10 cellular contexts compared by ENCODE assay signal in genomic region chr14:100140452-100141132, GRCh38. TPM values are rescaled to one million over a fixed set of nuclear protein-coding genes. Genes with fewer than 3 reads are reported as not detected.
DNase-seq lines count a peak whose midpoint lies in the region; ATAC-seq and TF ChIP-seq lines count a peak whose summit lies in the region.
"Had no signal": no experiment of that assay in that cellular context is flagged by ENCODE, and none has a peak within 500 bp of the region (broad histone marks: within the 10 kb centered on the region; RNA-seq: fewer than 3 reads in every experiment).

No MANE protein-coding gene starts in this region.

- no peaks in the 10 kb centered on the region for H3K9me3 ChIP-seq in vagina

- H3K4me3 Mint-ChIP-seq in activated T-cell treated with anti-CD3 and anti-CD28 coated beads, Interleukin-2, amount 50 U/mL, for 72 hours: no peak overlapping the region
- H3K4me3 Mint-ChIP-seq in activated CD4-positive, alpha-beta memory T cell treated with anti-CD3 and anti-CD28 coated beads for 36 hours: no peak overlapping the region
- H3K4me3 Mint-ChIP-seq in stimulated activated effector memory CD8-positive, alpha-beta T cell treated with anti-CD3 and anti-CD28 coated beads, Interleukin-12 subunit alpha, Interleukin-12 subunit beta, amount 100 ng/mL, for 72 hours: no peak overlapping the region

- no peak overlapping the region for H3K4me3 ChIP-seq in vagina

- TF ChIP-seq POLR2A in vagina (IDR thresholded peaks at IDR 0.05): no peak

- H3K4me1 Mint-ChIP-seq in activated T-cell treated with anti-CD3 and anti-CD28 coated beads, Interleukin-2, amount 50 U/mL, for 72 hours (ENCODE audit: low read depth): peaks cover 4% of the 10 kb centered on the region
- H3K4me1 Mint-ChIP-seq in activated CD4-positive, alpha-beta memory T cell treated with anti-CD3 and anti-CD28 coated beads for 36 hours (ENCODE audit: low read depth): no peaks in the 10 kb centered on the region
- peaks cover 7% of the 10 kb centered on the region for H3K4me1 Mint-ChIP-seq in stimulated activated effector memory CD8-positive, alpha-beta T cell treated with anti-CD3 and anti-CD28 coated beads, Interleukin-12 subunit alpha, Interleukin-12 subunit beta, amount 100 ng/mL, for 72 hours

- no peaks in the 10 kb centered on the region for H3K27me3 ChIP-seq in vagina

- H3K27me3 Mint-ChIP-seq in activated T-cell treated with anti-CD3 and anti-CD28 coated beads, Interleukin-2, amount 50 U/mL, for 72 hours (ENCODE audit: low read depth): no peaks in the 10 kb centered on the region
- H3K27me3 Mint-ChIP-seq in activated CD4-positive, alpha-beta memory T cell treated with anti-CD3 and anti-CD28 coated beads for 36 hours: no peaks in the 10 kb centered on the region

- intact Hi-C loops in activated CD4-positive, alpha-beta memory T cell treated with anti-CD3 and anti-CD28 coated beads for 36 hours (cut with micrococcal nuclease): no loop called here
- intact Hi-C loops in vagina (cut with DNase I): no loop called here

- CTCF ChIA-PET in activated CD4-positive, alpha-beta memory T cell treated with anti-CD3 and anti-CD28 coated beads for 36 hours (lab: Charles Lee): interaction anchor here (1.0 to 2.6 kb wide), 2 partner anchors 14 to 52 kb away, joined by 3 to 7 read pairs; no protein-coding TSS in a partner anchor

- POLR2A ChIA-PET in activated CD4-positive, alpha-beta memory T cell treated with anti-CD3 and anti-CD28 coated beads for 36 hours (lab: Charles Lee): interaction anchor here (0.6 kb wide), 1 partner anchor 135 kb away, joined by 3 read pairs; no protein-coding TSS in a partner anchor

- H3K36me3 ChIP-seq in vagina: peaks cover 0 to 7% of the 10 kb centered on the region in 2 donors

- ATAC-seq in activated T-cell treated with anti-CD3 and anti-CD28 coated beads, Interleukin-2, amount 50 U/mL, for 72 hours (replicated peaks in 1 of 2): no peak
- no peak for ATAC-seq in stimulated activated effector memory CD8-positive, alpha-beta T cell treated with anti-CD3 and anti-CD28 coated beads, Interleukin-12 subunit alpha, Interleukin-12 subunit beta, amount 100 ng/mL, for 72 hours
- no peak for ATAC-seq in left lobe of liver

- peak overlapping the region; percentile 37 for H3K27ac Mint-ChIP-seq in activated T-cell treated with anti-CD3 and anti-CD28 coated beads, Interleukin-2, amount 50 U/mL, for 72 hours
- peak overlapping the region; percentile 15 for H3K27ac Mint-ChIP-seq in activated CD4-positive, alpha-beta memory T cell treated with anti-CD3 and anti-CD28 coated beads for 36 hours
- H3K27ac Mint-ChIP-seq in stimulated activated effector memory CD8-positive, alpha-beta T cell treated with anti-CD3 and anti-CD28 coated beads, Interleukin-12 subunit alpha, Interleukin-12 subunit beta, amount 100 ng/mL, for 72 hours: peak overlapping the region; percentile 79

- TF ChIP-seq CTCF in vagina (IDR thresholded peaks at IDR 0.05): no peak

- no peaks in the 10 kb centered on the region for H3K9me3 Mint-ChIP-seq in activated T-cell treated with anti-CD3 and anti-CD28 coated beads, Interleukin-2, amount 50 U/mL, for 72 hours
- H3K9me3 Mint-ChIP-seq in activated CD4-positive, alpha-beta memory T cell treated with anti-CD3 and anti-CD28 coated beads for 36 hours: no peaks in the 10 kb centered on the region
- H3K9me3 Mint-ChIP-seq in stimulated activated effector memory CD8-positive, alpha-beta T cell treated with anti-CD3 and anti-CD28 coated beads, Interleukin-12 subunit alpha, Interleukin-12 subunit beta, amount 100 ng/mL, for 72 hours: no peaks in the 10 kb centered on the region

- peaks cover 9% of the 10 kb centered on the region for H3K4me1 ChIP-seq in vagina

- DNase-seq in activated T-cell treated with anti-CD3 and anti-CD28 coated beads, Interleukin-2, amount 50 U/mL, for 72 hours: no peak
- DNase-seq in activated T-cell treated with anti-CD3 and anti-CD28 coated beads, Interleukin-2, amount 50 U/mL, for 1 hour: no peak
- no peak for DNase-seq in activated CD4-positive, alpha-beta memory T cell treated with anti-CD3 and anti-CD28 coated beads for 36 hours
- DNase-seq in iPS DF 19.7 (ENCODE audit: low read depth, low spot score) (peak; percentile 57), left lobe of liver (ENCODE audit: low spot score) (no peak), RKO (ENCODE audit: low spot score) (no peak), vagina (ENCODE audit: extremely low spot score in 2 of 2) (no peak)
- DNase-seq in stimulated activated effector memory CD8-positive, alpha-beta T cell treated with anti-CD3 and anti-CD28 coated beads, Interleukin-12 subunit alpha, Interleukin-12 subunit beta, amount 100 ng/mL, for 72 hours (ENCODE audit: low spot score in 2 of 2): no peak
- DNase-seq: AML-193, cerebellar nuclear complex had no signal

- no peak overlapping the region for H3K27ac ChIP-seq in vagina

- H3K36me3 Mint-ChIP-seq in activated T-cell treated with anti-CD3 and anti-CD28 coated beads, Interleukin-2, amount 50 U/mL, for 72 hours (ENCODE audit: insufficient read depth in 2 of 2): peaks cover 0 to 4% of the 10 kb centered on the region in 2 donors
- H3K36me3 Mint-ChIP-seq in activated CD4-positive, alpha-beta memory T cell treated with anti-CD3 and anti-CD28 coated beads for 36 hours: peaks cover 25% of the 10 kb centered on the region
- H3K36me3 Mint-ChIP-seq in stimulated activated effector memory CD8-positive, alpha-beta T cell treated with anti-CD3 and anti-CD28 coated beads, Interleukin-12 subunit alpha, Interleukin-12 subunit beta, amount 100 ng/mL, for 72 hours: peaks cover 96% of the 10 kb centered on the region

RNA-seq across cellular contexts. Expression of gene DEGS2, which starts 18.9 kb away (rescaled TPM):
- 1 to 10 TPM; 1.8 to 4.2 TPM for total RNA-seq in activated T-cell treated with anti-CD3 and anti-CD28 coated beads, Interleukin-2, amount 50 U/mL, for 72 hours
- 1 to 10 TPM; 1.1 to 1.3 TPM for total RNA-seq in activated CD4-positive, alpha-beta memory T cell treated with anti-CD3 and anti-CD28 coated beads for 36 hours
- total RNA-seq in left lobe of liver (0.93 TPM), vagina (19.9 TPM)

Comparison
In these comparisons a context has a peak if more than half of its experiments do, and no peak if none do; other contexts are left out.
1. H3K27ac Mint-ChIP-seq: peak in every context shown above with its lines; median percentile 79 in stimulated activated effector memory CD8-positive, alpha-beta T cell treated with anti-CD3 and anti-CD28 coated beads, Interleukin-12 subunit alpha, Interleukin-12 subunit beta, amount 100 ng/mL, for 72 hours; 37 in activated T-cell treated with anti-CD3 and anti-CD28 coated beads, Interleukin-2, amount 50 U/mL, for 72 hours; 15 in activated CD4-positive, alpha-beta memory T cell treated with anti-CD3 and anti-CD28 coated beads for 36 hours.